In the genomic region with DNA sequence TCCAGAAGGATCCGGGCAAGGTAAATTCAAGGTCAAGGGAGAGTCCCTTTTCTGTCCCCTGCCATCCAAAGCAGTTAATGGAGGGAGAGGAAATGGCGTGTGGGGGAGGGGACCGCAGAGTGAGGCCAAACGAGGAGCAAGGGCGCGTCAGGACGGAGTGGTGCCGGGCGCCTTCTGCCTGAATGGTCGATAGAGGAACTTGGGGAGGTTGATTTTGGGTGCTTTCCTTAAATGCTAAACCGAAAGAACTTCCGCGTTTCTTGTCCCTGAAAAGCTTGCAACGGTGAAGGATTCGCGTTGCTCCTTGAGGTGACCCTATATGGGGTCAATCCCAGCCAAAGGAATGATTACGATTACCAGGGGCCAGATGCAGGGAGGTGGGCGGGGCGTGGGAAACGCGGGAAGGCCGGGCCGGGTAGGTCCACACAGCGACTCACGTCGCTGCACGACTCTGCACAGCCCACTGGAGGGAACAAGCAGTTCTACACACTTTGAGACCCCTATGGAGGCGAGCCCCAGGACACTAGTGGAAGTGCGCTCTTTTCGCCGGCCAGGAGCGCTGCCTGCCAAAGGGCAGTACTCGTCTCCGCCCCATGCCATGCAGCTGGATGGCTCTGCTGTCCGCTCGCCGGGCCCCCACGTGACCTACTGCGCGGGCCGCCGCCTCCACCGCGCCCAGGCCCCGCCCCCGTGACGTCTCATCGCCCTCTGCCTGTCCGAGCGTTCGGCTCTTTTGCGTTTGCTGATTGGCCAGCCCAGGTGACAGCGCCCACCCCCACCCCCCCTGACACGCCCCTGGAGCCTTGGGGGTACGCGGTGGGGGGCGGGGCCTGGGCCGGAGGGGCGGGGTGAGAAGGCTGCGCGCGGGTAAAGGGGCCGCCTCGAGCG, we compare ENCODE assay signal across 8 cellular contexts. TPM values are rescaled to one million over a fixed set of nuclear protein-coding genes. Genes with fewer than 3 reads are reported as not detected.
DNase-seq lines count a peak whose midpoint lies in the region; ATAC-seq and TF ChIP-seq lines count a peak whose summit lies in the region.

No MANE protein-coding gene starts in this region.

- H3K36me3 ChIP-seq in SK-N-MC (ENCODE audit: insufficient read depth, low read length) (no peaks in the 10 kb centered on the region), osteoblast (ENCODE audit: insufficient read depth, low read length) (no peaks in the 10 kb centered on the region), thoracic aorta (no peaks in the 10 kb centered on the region)

- no peaks in the 10 kb centered on the region for H4K20me1 ChIP-seq in osteoblast (ENCODE audit: insufficient read depth, low read length)

- DNase-seq in GM10248 (ENCODE audit: extremely low spot score): peak; percentile 91
- peak; percentile 95 for DNase-seq in NB4 (ENCODE audit: low read depth)
- peak; percentile 20 for DNase-seq in SK-N-MC (ENCODE audit: low read depth, low spot score)
- DNase-seq in glutamatergic neuron: peak; percentile 92
- peak; percentile 90 for DNase-seq in osteoblast (ENCODE audit: insufficient read length, low spot score, missing footprints)
- DNase-seq in thoracic aorta (ENCODE audit: low spot score): peak; percentile 70

- TF ChIP-seq POLR2A in NB4 (IDR thresholded peaks at IDR 0.05; ENCODE audit: extremely low read depth, insufficient read length): peak; percentile 54

- no peaks in the 10 kb centered on the region for H3K36me3 Mint-ChIP-seq in activated naive CD4-positive, alpha-beta T cell treated with anti-CD3 and anti-CD28 coated beads, Interleukin-2, amount 50 U/mL, for 24 hours
- no peaks in the 10 kb centered on the region for H3K36me3 Mint-ChIP-seq in glutamatergic neuron (ENCODE audit: unreplicated experiment)

- no peak overlapping the region for H3K27ac ChIP-seq in SK-N-MC
- H3K27ac ChIP-seq in osteoblast (ENCODE audit: low read depth, low read length): peak overlapping the region; percentile 68
- H3K27ac ChIP-seq in thoracic aorta: peak overlapping the region in 1 of 2 donors; percentile 59

- H3K9ac ChIP-seq in SK-N-MC (ENCODE audit: insufficient read length): peak overlapping the region; percentile 59

- H3K9me3 Mint-ChIP-seq in activated naive CD4-positive, alpha-beta T cell treated with anti-CD3 and anti-CD28 coated beads, Interleukin-2, amount 50 U/mL, for 24 hours: no peaks in the 10 kb centered on the region
- H3K9me3 Mint-ChIP-seq in glutamatergic neuron (ENCODE audit: unreplicated experiment): peaks cover 2% of the 10 kb centered on the region

- H3K9me3 ChIP-seq in SK-N-MC (ENCODE audit: low read depth, low read length) (no peaks in the 10 kb centered on the region), osteoblast (ENCODE audit: low read depth, low read length) (no peaks in the 10 kb centered on the region), thoracic aorta (no peaks in the 10 kb centered on the region)

- H3K4me3 ChIP-seq in NB4 (ENCODE audit: low read depth, low read length): peak overlapping the region; percentile 71
- peak overlapping the region; percentile 80 for H3K4me3 ChIP-seq in SK-N-MC
- peak overlapping the region; percentile 81 for H3K4me3 ChIP-seq in osteoblast (ENCODE audit: insufficient read depth, low read length)
- peak overlapping the region; percentile 69 for H3K4me3 ChIP-seq in thoracic aorta

- H3K4me2 ChIP-seq in osteoblast (ENCODE audit: insufficient read depth, low read length): peak overlapping the region; percentile 85

- H3K79me2 ChIP-seq in osteoblast (ENCODE audit: insufficient read depth, low read length): no peaks in the 10 kb centered on the region

- TF ChIP-seq CTCF in GM10248 (IDR thresholded peaks at IDR 0.05; ENCODE audit: control extremely low read depth, extremely low read depth, low read depth, missing control alignments): no peak
- no peak for TF ChIP-seq CTCF in NB4 (IDR thresholded peaks at IDR 0.05; ENCODE audit: low read depth, low read length)
- TF ChIP-seq CTCF in glutamatergic neuron (IDR thresholded peaks at IDR 0.05; ENCODE audit: partially characterized antibody, unreplicated experiment): no peak
- TF ChIP-seq CTCF in osteoblast (IDR thresholded peaks at IDR 0.05; ENCODE audit: extremely low read depth, low read depth, low read length): no peak
- no peak for TF ChIP-seq CTCF in thoracic aorta (IDR thresholded peaks at IDR 0.05)

- peak overlapping the region; percentile 99 for H3K27ac Mint-ChIP-seq in activated naive CD4-positive, alpha-beta T cell treated with anti-CD3 and anti-CD28 coated beads, Interleukin-2, amount 50 U/mL, for 24 hours
- H3K27ac Mint-ChIP-seq in glutamatergic neuron (ENCODE audit: unreplicated experiment): no peak overlapping the region

- H2AFZ ChIP-seq in osteoblast (ENCODE audit: low read length): peak overlapping the region; percentile 91

- H3K4me3 Mint-ChIP-seq in activated naive CD4-positive, alpha-beta T cell treated with anti-CD3 and anti-CD28 coated beads, Interleukin-2, amount 50 U/mL, for 24 hours: peak overlapping the region; percentile 92
- peak overlapping the region; percentile 84 for H3K4me3 Mint-ChIP-seq in glutamatergic neuron (ENCODE audit: unreplicated experiment)

- peaks cover 6% of the 10 kb centered on the region for H3K4me1 ChIP-seq in osteoblast (ENCODE audit: insufficient read depth, low read length)
- peaks cover 0 to 5% of the 10 kb centered on the region in 2 donors for H3K4me1 ChIP-seq in thoracic aorta (ENCODE audit: control insufficient read depth in 1 of 2, low read depth in 2 of 2)

- H3K27me3 ChIP-seq in osteoblast (ENCODE audit: insufficient read depth, low read length) (no peaks in the 10 kb centered on the region), thoracic aorta (replicated peaks; ENCODE audit: insufficient read depth) (no peaks in the 10 kb centered on the region)

- no peaks in the 10 kb centered on the region for H3K27me3 Mint-ChIP-seq in activated naive CD4-positive, alpha-beta T cell treated with anti-CD3 and anti-CD28 coated beads, Interleukin-2, amount 50 U/mL, for 24 hours
- peaks cover 2% of the 10 kb centered on the region for H3K27me3 Mint-ChIP-seq in glutamatergic neuron (ENCODE audit: unreplicated experiment)

- ATAC-seq in HG02588 (IDR thresholded peaks at IDR 0.05; ENCODE audit: unreplicated experiment) (peak; percentile 85), thoracic aorta (ENCODE audit: insufficient number of reproducible peaks, low FRiP score, low read depth) (peak; percentile 99)

- POLR2A ChIA-PET in GM10248 (lab: Yijun Ruan, JAX): interaction anchor here (0.6 kb wide), 1 partner anchor 141 kb away, joined by 3 read pairs; no protein-coding TSS in a partner anchor

- peaks cover 31% of the 10 kb centered on the region for H3K4me1 Mint-ChIP-seq in activated naive CD4-positive, alpha-beta T cell treated with anti-CD3 and anti-CD28 coated beads, Interleukin-2, amount 50 U/mL, for 24 hours
- H3K4me1 Mint-ChIP-seq in glutamatergic neuron (ENCODE audit: low read depth, unreplicated experiment): no peaks in the 10 kb centered on the region

- CTCF ChIA-PET in GM10248 (lab: Yijun Ruan, JAX): no interaction called here

RNA-seq across cellular contexts. Expression of gene GK, which starts 0.5 kb away (rescaled TPM):
- 2.0 TPM for total RNA-seq in glutamatergic neuron (ENCODE audit: unreplicated experiment)
- total RNA-seq in osteoblast: 5.8 and 7.1 TPM in 2 replicates
- 10 to 100 TPM; 12.9 to 15.2 TPM for total RNA-seq in thoracic aorta

Comparison
In these comparisons a context has a peak if more than half of its experiments do, and no peak if none do; other contexts are left out.
1. DNase-seq: peak in every context shown above with its lines; median percentile 95 in NB4; 92 in glutamatergic neuron; 91 in GM10248; 90 in osteoblast; 70 in thoracic aorta; 20 in SK-N-MC.